8 cellular contexts compared by ENCODE assay signal in the genomic region with DNA sequence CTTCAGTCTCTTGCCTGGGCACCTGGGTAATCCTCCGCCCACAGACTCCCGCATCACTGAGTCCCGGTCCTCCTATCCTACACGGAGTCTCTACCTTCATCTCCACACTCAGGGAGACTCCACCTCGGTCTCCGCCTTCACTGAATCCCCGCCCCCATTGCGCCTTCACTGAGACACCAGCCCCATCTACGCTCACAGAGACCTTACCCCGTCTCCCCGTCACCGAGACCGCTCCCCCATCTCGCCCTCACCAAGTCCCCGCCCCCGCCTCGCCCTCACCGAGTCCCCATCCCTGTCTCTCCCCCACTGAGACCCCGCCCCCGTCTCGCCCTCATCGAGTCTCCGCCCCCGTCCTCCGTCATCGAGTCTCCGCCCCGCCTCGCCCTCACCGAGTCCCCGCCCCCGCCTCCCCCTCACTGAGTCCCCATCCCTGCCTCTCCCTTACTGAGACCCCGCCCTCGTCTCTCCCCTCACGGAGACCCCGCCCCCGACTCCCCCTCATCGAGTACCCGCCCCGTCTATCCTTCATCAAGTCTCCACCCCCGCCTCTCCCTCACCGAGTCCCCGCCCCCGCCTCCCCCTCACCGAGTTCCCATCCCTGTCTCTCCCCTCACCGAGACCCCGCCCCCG. TPM values are rescaled to one million over a fixed set of nuclear protein-coding genes. Genes with fewer than 3 reads are reported as not detected.
DNase-seq lines count a peak whose midpoint lies in the region; ATAC-seq and FAIRE-seq lines count a peak whose summit lies in the region.

No MANE protein-coding gene starts in this region.

- peak overlapping the region; percentile 61 to 97 for H3K27ac ChIP-seq in small intestine (ENCODE audit: low read depth in 1 of 2, low read length in 1 of 2)

- no peak for FAIRE-seq in small intestine (lab: Jason Lieb, UNC)

- ATAC-seq in HG02610 (IDR thresholded peaks at IDR 0.05; ENCODE audit: unreplicated experiment) (peak; percentile 36), HG03097 (IDR thresholded peaks at IDR 0.05; ENCODE audit: low FRiP score, unreplicated experiment) (no peak)
- ATAC-seq in activated CD4-positive, CD25-positive, alpha-beta regulatory T cell treated with anti-CD3 and anti-CD28 coated beads, Interleukin-2, amount 50 U/mL, for 24 hours: peak; percentile 56 to 63

- no peaks in the 10 kb centered on the region for H3K9me3 ChIP-seq in small intestine (ENCODE audit: control insufficient read depth, low read depth)

- no peaks in the 10 kb centered on the region for H3K36me3 ChIP-seq in small intestine (ENCODE audit: control insufficient read depth in 2 of 2, insufficient read depth in 2 of 2, low read length in 2 of 2)

- 2% methylated on average over 41 to 48 of the region's 48 CpGs for WGBS in small intestine, 3 donors

- no peaks in the 10 kb centered on the region for H3K4me1 ChIP-seq in small intestine (ENCODE audit: control insufficient read depth in 2 of 2, insufficient read depth in 1 of 2, low read depth in 1 of 2, low read length in 1 of 2)

- H3K27me3 ChIP-seq in small intestine (ENCODE audit: control insufficient read depth in 2 of 2, insufficient read depth in 2 of 2, low read length in 2 of 2): no peaks in the 10 kb centered on the region

- peak; percentile 88 for DNase-seq in D341Med (ENCODE audit: low spot score)
- peak; percentile 72 for DNase-seq in NCI-H226
- DNase-seq in central memory CD4-positive, alpha-beta T cell: peak; percentile 85
- DNase-seq in inferior parietal cortex (ENCODE audit: extremely low spot score): peak; percentile 47
- peak; percentile 96 for DNase-seq in small intestine

- peak overlapping the region; percentile 31 to 38 for H3K4me3 ChIP-seq in small intestine (ENCODE audit: low read depth in 1 of 2, low read length in 2 of 2)

RNA-seq across cellular contexts. Expression of gene ZNF846, which starts 23.1 kb away (rescaled TPM):
- polyA plus RNA-seq in small intestine: 1 to 10 TPM; 2.2 to 3.1 (median 2.5) TPM

RNA-seq across cellular contexts. Expression of gene FBXL12, which starts 27.2 kb away (rescaled TPM):
- 10 to 100 TPM; 17.1 to 36.5 (median 27.0) TPM for polyA plus RNA-seq in small intestine

RNA-seq across cellular contexts. Expression of gene UBL5, which starts 36.1 kb away (rescaled TPM):
- 1,000 to 10,000 TPM in 1 of 3 donors, 100 to 1,000 TPM in 2; 606 to 1,357 (median 909) TPM for polyA plus RNA-seq in small intestine

RNA-seq across cellular contexts. Expression of gene PIN1, which starts 43.5 kb away (rescaled TPM):
- polyA plus RNA-seq in small intestine: 100 to 1,000 TPM in 1 of 3 donors, 10 to 100 TPM in 2; 74.7 to 109 (median 90.2) TPM
